Comparison of ENCODE assay signal across 8 cellular contexts in the genomic region with DNA sequence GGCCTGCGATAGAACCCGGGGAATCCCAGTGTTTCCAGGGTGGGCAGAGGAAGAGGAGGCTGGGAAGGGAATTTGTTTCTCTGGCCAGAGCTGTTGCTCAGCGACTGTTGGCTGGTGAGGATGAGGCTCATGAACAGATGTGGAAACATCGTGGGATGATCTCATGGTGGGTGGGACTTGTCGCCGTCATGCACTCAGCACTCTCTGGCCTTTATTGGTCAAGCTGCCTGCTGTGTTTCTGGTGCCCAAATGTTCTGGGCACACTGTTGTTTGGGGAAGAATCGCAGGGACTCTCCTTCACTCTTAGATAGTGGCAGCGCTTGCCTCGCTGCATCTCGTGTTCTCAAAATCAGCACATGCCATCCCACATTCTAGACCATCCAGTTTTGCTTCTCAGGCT.
A peak's percentile ranks its signal among the peaks of the same experiment; 100 is the strongest.
DNase-seq lines count a peak whose midpoint lies in the region; ATAC-seq and TF ChIP-seq lines count a peak whose summit lies in the region.

No MANE protein-coding gene starts in this region.

- DNase-seq in AG08395 (ENCODE audit: low spot score) (peak; percentile 93), NCI-H2196 treated with DMSO at 0.1 percent for 48 hours (lab: John Stamatoyannopoulos, UW; ENCODE audit: unreplicated experiment) (peak; percentile 21), erythroblast (lab: John Stamatoyannopoulos, UW) (peak; percentile 58 to 71), KG1 (lab: John Stamatoyannopoulos, UW) (no peak), PC-3 (no peak)

- POLR2A ChIA-PET in PC-3 (lab: Charles Lee; ENCODE audit: unreplicated experiment), result no interaction called here

- ATAC-seq in HG03135 (IDR thresholded peaks at IDR 0.05; ENCODE audit: unreplicated experiment) (no peak), GM21786 (IDR thresholded peaks at IDR 0.05; ENCODE audit: unreplicated experiment) (no peak), PC-3 (no peak)

- no peaks in the 10 kb centered on the region for H3K9me3 ChIP-seq in muscle layer of duodenum (ENCODE audit: control insufficient read depth in 1 of 2, low read length in 2 of 2)
- no peaks in the 10 kb centered on the region for H3K9me3 ChIP-seq in PC-3 (ENCODE audit: low read length)

- CTCF ChIA-PET in PC-3 (lab: Charles Lee), result no interaction called here

- no peak overlapping the region for H3K9ac ChIP-seq in PC-3 (ENCODE audit: low read length)

- H3K4me3 ChIP-seq in muscle layer of duodenum (ENCODE audit: low read depth in 1 of 2, low read length in 2 of 2) (peak overlapping the region in 1 of 2 donors; percentile 21), PC-3 (ENCODE audit: low read length) (no peak overlapping the region)

- H3K4me2 ChIP-seq in PC-3 (ENCODE audit: low read length), result no peak overlapping the region

- peaks cover 69% of the 10 kb centered on the region for H3K79me2 ChIP-seq in PC-3 (ENCODE audit: low read length)

- peak overlapping the region; percentile 96 for H3K27ac ChIP-seq in muscle layer of duodenum (ENCODE audit: low read length)
- no peak overlapping the region for H3K27ac ChIP-seq in PC-3 (ENCODE audit: low read length)

- H3K4me1 ChIP-seq in muscle layer of duodenum (ENCODE audit: control insufficient read depth in 1 of 2, insufficient read depth in 2 of 2, low read length in 2 of 2) (peaks cover 17 to 60% of the 10 kb centered on the region in 2 donors), PC-3 (ENCODE audit: insufficient read depth, low read length) (no peaks in the 10 kb centered on the region)

- no peaks in the 10 kb centered on the region for H3K36me3 ChIP-seq in muscle layer of duodenum (ENCODE audit: control insufficient read depth in 1 of 2, insufficient read depth in 2 of 2, low read length in 2 of 2)
- no peaks in the 10 kb centered on the region for H3K36me3 ChIP-seq in PC-3 (ENCODE audit: low read depth, low read length)

- BruUV-seq in PC-3 (replicated peaks; lab: Mats Ljungman, UMichigan), result no TSS peak

- no peak for TF ChIP-seq CTCF in PC-3 (conservative IDR thresholded peaks at IDR 0.05; ENCODE audit: low read depth, low read length)

- TF ChIP-seq POLR2A in erythroblast (IDR thresholded peaks at IDR 0.05; ENCODE audit: low read length), result no peak

- H4K20me1 ChIP-seq in PC-3 (ENCODE audit: low read length), result no peaks in the 10 kb centered on the region

- no peaks in the 10 kb centered on the region for H3K9me2 ChIP-seq in PC-3 (replicated peaks; ENCODE audit: low read length)

- no peak overlapping the region for H2AFZ ChIP-seq in PC-3 (ENCODE audit: low read length)

- intact Hi-C loops in PC-3 (cut with micrococcal nuclease), result no loop called here

- H3K27me3 ChIP-seq in muscle layer of duodenum (ENCODE audit: low read depth, low read length) (no peaks in the 10 kb centered on the region), PC-3 (ENCODE audit: low read length) (no peaks in the 10 kb centered on the region)

- H3F3A ChIP-seq in PC-3 (ENCODE audit: low read length, unreplicated experiment), result no peaks in the 10 kb centered on the region

Comparison
In these comparisons a context has a peak if more than half of its experiments do, and no peak if none do; other contexts are left out.
1. DNase-seq: peak in AG08395 (single experiment), NCI-H2196 treated with DMSO at 0.1 percent for 48 hours (single experiment) and erythroblast (2 of 2); none in KG1 (single experiment) and PC-3 (single experiment).